In genomic region chr7:10412426-10413019, GRCh38 we compare ENCODE assay signal across 8 cellular contexts.
DNase-seq lines count a peak whose midpoint lies in the region; ATAC-seq and TF ChIP-seq lines count a peak whose summit lies in the region.

No MANE protein-coding gene starts in this region.

- intact Hi-C loops in esophagus muscularis mucosa (cut with DNase I): loop anchor here (5.0 kb wide), 1 partner anchor 1995 kb away; no protein-coding TSS in a partner anchor

- peak; percentile 83 for ATAC-seq in GM21717 (IDR thresholded peaks at IDR 0.05; ENCODE audit: unreplicated experiment)

- peak; percentile 29 for DNase-seq in activated naive CD4-positive, alpha-beta T cell treated with anti-CD3 and anti-CD28 coated beads, Interleukin-2, amount 10 ng/mL, durations not matched to agents 7 days and 5 days
- no peak for DNase-seq in activated naive CD4-positive, alpha-beta T cell treated with anti-CD3 and anti-CD28 coated beads, Interleukin-2, amount 50 U/mL, for 16 hours
- DNase-seq in KBM-7 (peak; percentile 54), RWPE1 (ENCODE audit: low spot score) (peak; percentile 31), esophagus muscularis mucosa (ENCODE audit: extremely low spot score) (no peak), pons (ENCODE audit: low spot score) (peak; percentile 72)
- DNase-seq in central memory CD4-positive, alpha-beta T cell: no peak

- H3K9me3 ChIP-seq in esophagus muscularis mucosa: no peaks in the 10 kb centered on the region

- no peak overlapping the region for H3K4me3 ChIP-seq in esophagus muscularis mucosa

- no peaks in the 10 kb centered on the region for H3K36me3 Mint-ChIP-seq in activated naive CD4-positive, alpha-beta T cell treated with anti-CD3 and anti-CD28 coated beads, Interleukin-2, amount 10 ng/mL, durations not matched to agents 7 days and 5 days

- H3K27ac Mint-ChIP-seq in activated naive CD4-positive, alpha-beta T cell treated with anti-CD3 and anti-CD28 coated beads, Interleukin-2, amount 10 ng/mL, durations not matched to agents 7 days and 5 days: no peak overlapping the region

- TF ChIP-seq CTCF in RWPE1 (conservative IDR thresholded peaks at IDR 0.05; ENCODE audit: low read depth) (peak; percentile 82), esophagus muscularis mucosa (IDR thresholded peaks at IDR 0.05) (peak; percentile 37 to 71 (median 62))

- H3K27ac ChIP-seq in RWPE1 (no peak overlapping the region), esophagus muscularis mucosa (replicated peaks in 1 of 4) (no peak overlapping the region)

- 5% methylated on average over 3 of the region's 3 CpGs for WGBS in esophagus muscularis mucosa

- CTCF ChIA-PET in activated naive CD4-positive, alpha-beta T cell treated with anti-CD3 and anti-CD28 coated beads, Interleukin-2, amount 10 ng/mL, durations not matched to agents 7 days and 5 days (lab: Charles Lee): interaction anchor here (0.8 to 1.6 kb wide), 7 partner anchors 9 to 1996 kb away, joined by 3 to 5 read pairs (median 4); no protein-coding TSS in a partner anchor
- CTCF ChIA-PET in RWPE1 (lab: Yijun Ruan, JAX): interaction anchor here (0.6 to 1.1 kb wide), 5 partner anchors 9 to 729 kb away, joined by 3 to 9 read pairs (median 3); no protein-coding TSS in a partner anchor

- H3K9me3 Mint-ChIP-seq in activated naive CD4-positive, alpha-beta T cell treated with anti-CD3 and anti-CD28 coated beads, Interleukin-2, amount 10 ng/mL, durations not matched to agents 7 days and 5 days: no peaks in the 10 kb centered on the region

- no peaks in the 10 kb centered on the region for H3K27me3 Mint-ChIP-seq in activated naive CD4-positive, alpha-beta T cell treated with anti-CD3 and anti-CD28 coated beads, Interleukin-2, amount 10 ng/mL, durations not matched to agents 7 days and 5 days

- no peaks in the 10 kb centered on the region for H3K36me3 ChIP-seq in esophagus muscularis mucosa

- in situ Hi-C loops in KBM-7 (cut with MboI; ENCODE audit: low pct_unique_long_range_greater_than_20kb, low sequenced_read_pairs): no loop called here

- H3K4me1 Mint-ChIP-seq in activated naive CD4-positive, alpha-beta T cell treated with anti-CD3 and anti-CD28 coated beads, Interleukin-2, amount 10 ng/mL, durations not matched to agents 7 days and 5 days: no peaks in the 10 kb centered on the region

- POLR2A ChIA-PET in RWPE1 (lab: Yijun Ruan, JAX; ENCODE audit: low non-redundant PET): no interaction called here

- H3K27me3 ChIP-seq in esophagus muscularis mucosa: no peaks in the 10 kb centered on the region

- TF ChIP-seq EP300 in esophagus muscularis mucosa (IDR thresholded peaks at IDR 0.05): no peak

- H3K4me1 ChIP-seq in esophagus muscularis mucosa: no peaks in the 10 kb centered on the region

- TF ChIP-seq POLR2A in esophagus muscularis mucosa (IDR thresholded peaks at IDR 0.05; ENCODE audit: low read depth): no peak

- H3K4me3 Mint-ChIP-seq in activated naive CD4-positive, alpha-beta T cell treated with anti-CD3 and anti-CD28 coated beads, Interleukin-2, amount 10 ng/mL, durations not matched to agents 7 days and 5 days: no peak overlapping the region

Comparison
In these comparisons a context has a peak if more than half of its experiments do, and no peak if none do; other contexts are left out.
1. DNase-seq: peak in activated naive CD4-positive, alpha-beta T cell treated with anti-CD3 and anti-CD28 coated beads, Interleukin-2, amount 10 ng/mL, durations not matched to agents 7 days and 5 days (single experiment), KBM-7 (single experiment), RWPE1 (single experiment) and pons (single experiment); none in activated naive CD4-positive, alpha-beta T cell treated with anti-CD3 and anti-CD28 coated beads, Interleukin-2, amount 50 U/mL, for 16 hours (single experiment), esophagus muscularis mucosa (single experiment) and central memory CD4-positive, alpha-beta T cell (single experiment).